In the genomic region with DNA sequence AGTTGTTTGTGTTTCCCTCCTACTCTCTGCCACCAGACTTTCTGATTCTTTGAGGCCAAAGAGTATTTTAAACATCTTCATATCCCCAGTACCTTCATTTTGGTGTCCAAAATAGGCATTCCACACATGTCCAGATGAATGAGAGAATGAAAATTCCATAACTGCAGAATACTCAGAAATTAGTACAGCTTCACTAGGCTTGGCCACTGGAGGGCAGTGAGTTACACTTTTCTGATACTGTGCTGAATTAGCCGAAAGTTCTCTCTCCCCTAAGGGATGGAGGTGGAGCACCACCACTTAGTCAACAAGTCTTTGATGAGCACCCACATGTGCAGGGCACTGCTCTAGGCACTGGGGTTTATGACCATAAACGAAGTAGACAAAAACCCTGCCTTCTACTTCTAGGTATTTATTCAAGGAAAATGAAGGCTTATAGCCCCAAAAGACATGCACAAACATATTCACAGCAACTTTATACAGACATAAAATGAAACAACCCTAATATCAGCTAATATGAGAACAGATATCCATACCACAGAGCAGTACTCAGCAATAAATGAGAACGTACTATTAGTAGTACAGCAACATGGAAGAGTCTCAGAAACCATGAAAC, we compare ENCODE assay signal across 1 cellular context.
TF ChIP-seq lines count a peak whose summit lies in the region.

No MANE protein-coding gene starts in this region.

TF ChIP-seq in WTC11, 78 proteins besides CTCF, POLR2A, EP300 and RAD21 (continued from another document):
- TF ChIP-seq NFE2L1 (CRISPR knock-in tag; IDR thresholded peaks at IDR 0.05) (no peak), HMGA2 (CRISPR knock-in tag; IDR thresholded peaks at IDR 0.05) (no peak), ELF4 (CRISPR knock-in tag; IDR thresholded peaks at IDR 0.05; ENCODE audit: low read depth) (no peak), TEAD4 (CRISPR knock-in tag; IDR thresholded peaks at IDR 0.05) (no peak), ETV6 (CRISPR knock-in tag; IDR thresholded peaks at IDR 0.05) (no peak), SMAD3 (CRISPR knock-in tag; IDR thresholded peaks at IDR 0.05; ENCODE audit: borderline replicate concordance) (no peak), GABPB1 (CRISPR knock-in tag; IDR thresholded peaks at IDR 0.05) (no peak), FOXK1 (CRISPR knock-in tag; IDR thresholded peaks at IDR 0.05) (no peak)
- TF ChIP-seq, protein P1, sequence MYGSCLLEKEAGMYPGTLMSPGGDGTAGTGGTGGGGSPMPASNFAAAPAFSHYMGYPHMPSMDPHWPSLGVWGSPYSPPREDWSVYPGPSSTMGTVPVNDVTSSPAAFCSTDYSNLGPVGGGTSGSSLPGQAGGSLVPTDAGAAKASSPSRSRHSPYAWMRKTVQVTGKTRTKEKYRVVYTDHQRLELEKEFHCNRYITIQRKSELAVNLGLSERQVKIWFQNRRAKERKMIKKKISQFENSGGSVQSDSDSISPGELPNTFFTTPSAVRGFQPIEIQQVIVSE (CRISPR knock-in tag; IDR thresholded peaks at IDR 0.05; ENCODE audit: borderline replicate concordance): no peak
- TF ChIP-seq, protein P2, sequence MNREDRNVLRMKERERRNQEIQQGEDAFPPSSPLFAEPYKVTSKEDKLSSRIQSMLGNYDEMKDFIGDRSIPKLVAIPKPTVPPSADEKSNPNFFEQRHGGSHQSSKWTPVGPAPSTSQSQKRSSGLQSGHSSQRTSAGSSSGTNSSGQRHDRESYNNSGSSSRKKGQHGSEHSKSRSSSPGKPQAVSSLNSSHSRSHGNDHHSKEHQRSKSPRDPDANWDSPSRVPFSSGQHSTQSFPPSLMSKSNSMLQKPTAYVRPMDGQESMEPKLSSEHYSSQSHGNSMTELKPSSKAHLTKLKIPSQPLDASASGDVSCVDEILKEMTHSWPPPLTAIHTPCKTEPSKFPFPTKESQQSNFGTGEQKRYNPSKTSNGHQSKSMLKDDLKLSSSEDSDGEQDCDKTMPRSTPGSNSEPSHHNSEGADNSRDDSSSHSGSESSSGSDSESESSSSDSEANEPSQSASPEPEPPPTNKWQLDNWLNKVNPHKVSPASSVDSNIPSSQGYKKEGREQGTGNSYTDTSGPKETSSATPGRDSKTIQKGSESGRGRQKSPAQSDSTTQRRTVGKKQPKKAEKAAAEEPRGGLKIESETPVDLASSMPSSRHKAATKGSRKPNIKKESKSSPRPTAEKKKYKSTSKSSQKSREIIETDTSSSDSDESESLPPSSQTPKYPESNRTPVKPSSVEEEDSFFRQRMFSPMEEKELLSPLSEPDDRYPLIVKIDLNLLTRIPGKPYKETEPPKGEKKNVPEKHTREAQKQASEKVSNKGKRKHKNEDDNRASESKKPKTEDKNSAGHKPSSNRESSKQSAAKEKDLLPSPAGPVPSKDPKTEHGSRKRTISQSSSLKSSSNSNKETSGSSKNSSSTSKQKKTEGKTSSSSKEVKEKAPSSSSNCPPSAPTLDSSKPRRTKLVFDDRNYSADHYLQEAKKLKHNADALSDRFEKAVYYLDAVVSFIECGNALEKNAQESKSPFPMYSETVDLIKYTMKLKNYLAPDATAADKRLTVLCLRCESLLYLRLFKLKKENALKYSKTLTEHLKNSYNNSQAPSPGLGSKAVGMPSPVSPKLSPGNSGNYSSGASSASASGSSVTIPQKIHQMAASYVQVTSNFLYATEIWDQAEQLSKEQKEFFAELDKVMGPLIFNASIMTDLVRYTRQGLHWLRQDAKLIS (CRISPR knock-in tag; IDR thresholded peaks at IDR 0.05; ENCODE audit: borderline replicate concordance): no peak
- TF ChIP-seq, protein P3, sequence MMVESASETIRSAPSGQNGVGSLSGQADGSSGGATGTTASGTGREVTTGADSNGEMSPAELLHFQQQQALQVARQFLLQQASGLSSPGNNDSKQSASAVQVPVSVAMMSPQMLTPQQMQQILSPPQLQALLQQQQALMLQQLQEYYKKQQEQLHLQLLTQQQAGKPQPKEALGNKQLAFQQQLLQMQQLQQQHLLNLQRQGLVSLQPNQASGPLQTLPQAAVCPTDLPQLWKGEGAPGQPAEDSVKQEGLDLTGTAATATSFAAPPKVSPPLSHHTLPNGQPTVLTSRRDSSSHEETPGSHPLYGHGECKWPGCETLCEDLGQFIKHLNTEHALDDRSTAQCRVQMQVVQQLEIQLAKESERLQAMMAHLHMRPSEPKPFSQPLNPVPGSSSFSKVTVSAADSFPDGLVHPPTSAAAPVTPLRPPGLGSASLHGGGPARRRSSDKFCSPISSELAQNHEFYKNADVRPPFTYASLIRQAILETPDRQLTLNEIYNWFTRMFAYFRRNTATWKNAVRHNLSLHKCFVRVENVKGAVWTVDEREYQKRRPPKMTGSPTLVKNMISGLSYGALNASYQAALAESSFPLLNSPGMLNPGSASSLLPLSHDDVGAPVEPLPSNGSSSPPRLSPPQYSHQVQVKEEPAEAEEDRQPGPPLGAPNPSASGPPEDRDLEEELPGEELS (CRISPR knock-in tag; IDR thresholded peaks at IDR 0.05): no peak
